ENCODE assay signal across 32 cellular contexts in genomic region chr4:38829237-38829636, GRCh38. TPM values are rescaled to one million over a fixed set of nuclear protein-coding genes. Genes with fewer than 3 reads are reported as not detected.
"Had no signal": no experiment of that assay in that cellular context is flagged by ENCODE, and none has a peak within 500 bp of the region (broad histone marks: within the 10 kb centered on the region; RNA-seq: fewer than 3 reads in every experiment).

No MANE protein-coding gene starts in this region.

- H3K27ac ChIP-seq: left lung, lower lobe of right lung, neural progenitor cell, ovary, right atrium auricular region, right lobe of liver, transverse colon, upper lobe of left lung, vagina had no signal

- H3K4me1 ChIP-seq: lower lobe of right lung, neural progenitor cell, right atrium auricular region, transverse colon, upper lobe of left lung, vagina had no signal

- H3K36me3 ChIP-seq: lower lobe of right lung, neural progenitor cell, ovary, right atrium auricular region, right lobe of liver, thyroid gland, transverse colon, upper lobe of left lung, vagina had no signal

- H3K4me1 Mint-ChIP-seq: mesothelial cell of epicardium, nephron progenitor cell, neural progenitor cell had no signal

- H3K4me3 ChIP-seq: left lung, lower lobe of right lung, neural progenitor cell, ovary, right atrium auricular region, right lobe of liver, smooth muscle cell, thyroid gland, transverse colon, upper lobe of left lung, vagina had no signal

- H3K27me3 Mint-ChIP-seq: naive B cell; progenitor cell of endocrine pancreas; stimulated activated memory B cell treated with anti-CD40 and anti-IgM and Interleukin-4, amounts not matched to agents 10 μg/mL and 1 μg/mL and 100 μg/mL, for 72 hours; stimulated activated naive CD8-positive, alpha-beta T cell treated with anti-CD3 and anti-CD28 coated beads, Interleukin-15, amount 100 ng/mL, for 72 hours had no signal

- H3K27me3 ChIP-seq: left lung, neural progenitor cell, neutrophil, ovary, right atrium auricular region, right lobe of liver, thyroid gland, transverse colon, upper lobe of left lung, vagina had no signal

- H3K36me3 Mint-ChIP-seq: neural progenitor cell had no signal

- H3K27ac Mint-ChIP-seq: mesothelial cell of epicardium; natural killer cell; nephron progenitor cell; neural progenitor cell; progenitor cell of endocrine pancreas; stimulated activated memory B cell treated with anti-CD40 and anti-IgM and Interleukin-4, amounts not matched to agents 10 μg/mL and 1 μg/mL and 100 μg/mL, for 72 hours; stimulated activated naive CD8-positive, alpha-beta T cell treated with anti-CD3 and anti-CD28 coated beads, Interleukin-15, amount 100 ng/mL, for 72 hours had no signal

- ATAC-seq: left cardiac atrium; left lung; lower lobe of right lung; natural killer cell; stimulated activated memory B cell treated with anti-CD40 and anti-IgM and Interleukin-4, amounts not matched to agents 10 μg/mL and 1 μg/mL and 100 μg/mL, for 72 hours; stimulated activated naive CD8-positive, alpha-beta T cell treated with anti-CD3 and anti-CD28 coated beads, Interleukin-15, amount 100 ng/mL, for 72 hours had no signal

- H3K4me3 Mint-ChIP-seq: mesothelial cell of epicardium; naive B cell; natural killer cell; nephron progenitor cell; neural progenitor cell; stimulated activated memory B cell treated with anti-CD40 and anti-IgM and Interleukin-4, amounts not matched to agents 10 μg/mL and 1 μg/mL and 100 μg/mL, for 72 hours; stimulated activated naive CD8-positive, alpha-beta T cell treated with anti-CD3 and anti-CD28 coated beads, Interleukin-15, amount 100 ng/mL, for 72 hours had no signal

- DNase-seq: hippocampal formation; kidney glomerular epithelial cell; left cardiac atrium; left lung; lower lobe of right lung; mesendoderm; naive B cell; natural killer cell; nephron progenitor cell; occipital lobe; ovary; right lobe of liver; stimulated activated CD4-positive, alpha-beta T cell treated with anti-CD3 and anti-CD28 coated beads, Interleukin-1b, Interleukin-23, amount 100 ng/mL, for 48 hours; stimulated activated CD4-positive, alpha-beta T cell treated with anti-CD3 and anti-CD28 coated beads, Interleukin-2, amount 100 ng/mL, for 48 hours; stimulated activated CD4-positive, alpha-beta T cell treated with anti-CD3 and anti-CD28 coated beads, Interleukin-4, amount 100 ng/mL, for 4 hours; stimulated activated CD8-positive, alpha-beta memory T cell treated with anti-CD3 and anti-CD28 coated beads, Interleukin-4, amount 100 ng/mL, for 48 hours; stimulated activated naive CD4-positive, alpha-beta T cell treated with Interleukin-2 at 50 U/mL for 16 hours; stimulated activated naive CD8-positive, alpha-beta T cell treated with anti-CD3 and anti-CD28 coated beads, Interleukin-15, amount 100 ng/mL, for 72 hours; substantia nigra; thyroid gland; transverse colon; upper lobe of left lung had no signal

- H3K9me3 ChIP-seq: neutrophil, ovary, right lobe of liver, thyroid gland, transverse colon, vagina had no signal

RNA-seq across cellular contexts. Expression of gene TLR10, which starts 46.4 kb away (rescaled TPM):
- total RNA-seq: mesothelial cell of epicardium, pulmonary artery endothelial cell, renal cortical epithelial cell, smooth muscle cell, vagina had no signal
- polyA plus RNA-seq: smooth muscle cell had no signal
